In the genomic region with DNA sequence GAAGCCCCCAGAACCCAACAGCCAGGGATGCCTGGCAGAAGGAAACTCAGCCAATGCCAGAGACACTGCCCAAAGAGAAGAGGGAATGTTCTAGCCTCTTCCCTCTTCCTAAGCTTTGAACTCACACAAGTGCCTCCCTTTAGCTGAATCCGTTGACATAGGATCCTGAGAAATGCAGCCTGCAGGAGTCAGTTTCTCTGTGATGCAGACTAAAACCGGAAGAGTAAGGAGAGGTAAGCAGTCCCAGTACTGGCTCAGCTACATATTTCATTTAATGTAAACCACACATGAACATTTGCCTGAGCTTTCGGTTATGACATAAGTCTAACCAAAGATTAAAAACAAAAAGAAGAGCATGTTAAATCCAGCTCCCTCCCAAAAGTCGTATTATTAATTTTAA, we compare ENCODE assay signal across 30 cellular contexts.
"Had no signal": no experiment of that assay in that cellular context is flagged by ENCODE, and none has a peak within 500 bp of the region (broad histone marks: within the 10 kb centered on the region; RNA-seq: fewer than 3 reads in every experiment).

No MANE protein-coding gene starts in this region.

- H3K36me3 Mint-ChIP-seq: activated naive CD4-positive, alpha-beta T cell treated with anti-CD3 and anti-CD28 coated beads, Interleukin-2, amount 50 U/mL, for 72 hours; naive B cell; stimulated activated naive B cell treated with anti-CD40 and anti-IgM and Interleukin-4, amounts not matched to agents 10 μg/mL and 1 μg/mL and 100 μg/mL, for 72 hours had no signal

- ATAC-seq: activated naive CD4-positive, alpha-beta T cell treated with anti-CD3 and anti-CD28 coated beads, Interleukin-2, amount 50 U/mL, for 72 hours; activated T-cell treated with anti-CD3 and anti-CD28 coated beads, Interleukin-2, amount 50 U/mL, for 72 hours; esophagus mucosa; foreskin keratinocyte; heart left ventricle; psoas muscle; stimulated activated naive B cell treated with anti-CD40 and anti-IgM and Interleukin-4, amounts not matched to agents 10 μg/mL and 1 μg/mL and 100 μg/mL, for 72 hours; upper lobe of right lung had no signal

- H3K9ac ChIP-seq: parathyroid adenoma had no signal

- H3K4me2 ChIP-seq: smooth muscle cell had no signal

- H3K9me3 ChIP-seq: breast epithelium, heart left ventricle, left ventricle myocardium inferior, psoas muscle, stomach, thyroid gland, upper lobe of right lung had no signal

- H3K27me3 Mint-ChIP-seq: dendritic cell treated with granulocyte-macrophage colony-stimulating factor and Interleukin-4, amounts not matched to agents 40 ng/mL and 50 ng/mL, for 4 days; naive B cell; stimulated activated naive B cell treated with anti-CD40 and anti-IgM and Interleukin-4, amounts not matched to agents 10 μg/mL and 1 μg/mL and 100 μg/mL, for 72 hours had no signal

- H3K4me1 Mint-ChIP-seq: naive B cell; nephron progenitor cell; stimulated activated naive B cell treated with anti-CD40 and anti-IgM and Interleukin-4, amounts not matched to agents 10 μg/mL and 1 μg/mL and 100 μg/mL, for 72 hours had no signal

- H2AFZ ChIP-seq: parathyroid adenoma had no signal

- H3K36me3 ChIP-seq: breast epithelium, heart left ventricle, left ventricle myocardium inferior, stomach, thyroid gland, upper lobe of right lung had no signal

- DNase-seq: activated CD4-positive, alpha-beta T cell treated with anti-CD3 and anti-CD28 coated beads for 4 hours; activated CD4-positive, alpha-beta T cell treated with anti-CD3 and anti-CD28 coated beads, Interleukin-2, amount 50 U/mL, for 4 hours; activated naive CD4-positive, alpha-beta T cell; activated T-cell treated with anti-CD3 and anti-CD28 coated beads for 4 hours; activated T-cell treated with anti-CD3 and anti-CD28 coated beads, Interleukin-2, amount 50 U/mL, for 72 hours; central memory CD4-positive, alpha-beta T cell; endodermal cell; foreskin keratinocyte; heart left ventricle; hypothalamus; islet precursor cell; left ventricle myocardium inferior; naive B cell; nephron progenitor cell; nucleus accumbens; psoas muscle; stimulated activated CD4-positive, alpha-beta T cell treated with anti-CD3 and anti-CD28 coated beads, Interleukin-1b, Interleukin-23, amount 100 ng/mL, for 48 hours; stimulated activated CD4-positive, alpha-beta T cell treated with anti-CD3 and anti-CD28 coated beads, Interleukin-4, amount 100 ng/mL, for 4 hours; stimulated activated CD8-positive, alpha-beta memory T cell treated with anti-CD3 and anti-CD28 coated beads, Interleukin-4, amount 100 ng/mL, for 48 hours; stimulated activated naive B cell treated with anti-CD40 and anti-IgM and Interleukin-4, amounts not matched to agents 10 μg/mL and 1 μg/mL and 100 μg/mL, for 72 hours; stomach; thyroid gland; upper lobe of right lung had no signal

- H3K4me1 ChIP-seq: breast epithelium, foreskin keratinocyte, heart left ventricle, left ventricle myocardium inferior, parathyroid adenoma, psoas muscle, stomach, thyroid gland, upper lobe of right lung had no signal

- H3K4me3 Mint-ChIP-seq: activated T-cell treated with anti-CD3 and anti-CD28 coated beads, Interleukin-2, amount 50 U/mL, for 72 hours; dendritic cell treated with granulocyte-macrophage colony-stimulating factor and Interleukin-4, amounts not matched to agents 40 ng/mL and 50 ng/mL, for 4 days; endodermal cell; naive B cell; nephron progenitor cell; stimulated activated naive B cell treated with anti-CD40 and anti-IgM and Interleukin-4, amounts not matched to agents 10 μg/mL and 1 μg/mL and 100 μg/mL, for 72 hours had no signal

- H3K27ac ChIP-seq: breast epithelium, foreskin keratinocyte, heart left ventricle, left ventricle myocardium inferior, parathyroid adenoma, psoas muscle, stomach, thyroid gland, upper lobe of right lung had no signal

- H3K27ac Mint-ChIP-seq: activated naive CD4-positive, alpha-beta T cell treated with anti-CD3 and anti-CD28 coated beads, Interleukin-2, amount 50 U/mL, for 72 hours; activated T-cell treated with anti-CD3 and anti-CD28 coated beads, Interleukin-2, amount 50 U/mL, for 72 hours; dendritic cell treated with granulocyte-macrophage colony-stimulating factor and Interleukin-4, amounts not matched to agents 40 ng/mL and 50 ng/mL, for 4 days; endodermal cell; naive B cell; stimulated activated naive B cell treated with anti-CD40 and anti-IgM and Interleukin-4, amounts not matched to agents 10 μg/mL and 1 μg/mL and 100 μg/mL, for 72 hours had no signal

- H3K79me2 ChIP-seq: parathyroid adenoma had no signal

- H3K9me3 Mint-ChIP-seq: activated T-cell treated with anti-CD3 and anti-CD28 coated beads, Interleukin-2, amount 50 U/mL, for 72 hours; dendritic cell treated with granulocyte-macrophage colony-stimulating factor and Interleukin-4, amounts not matched to agents 40 ng/mL and 50 ng/mL, for 4 days; endodermal cell; naive B cell; nephron progenitor cell; stimulated activated naive B cell treated with anti-CD40 and anti-IgM and Interleukin-4, amounts not matched to agents 10 μg/mL and 1 μg/mL and 100 μg/mL, for 72 hours had no signal

- H3K4me3 ChIP-seq: breast epithelium, heart left ventricle, left ventricle myocardium inferior, lung, psoas muscle, smooth muscle cell, stomach, thyroid gland, upper lobe of right lung had no signal

- H3K27me3 ChIP-seq: breast epithelium, foreskin keratinocyte, heart left ventricle, stomach, thyroid gland, upper lobe of right lung had no signal
